Comparison of ENCODE assay signal across 1 cellular context in genomic region chr22:45090364-45090960, GRCh38.
TF ChIP-seq lines count a peak whose summit lies in the region.

No MANE protein-coding gene starts in this region.

TF ChIP-seq in GM23338, 12 proteins besides CTCF, POLR2A, EP300 and RAD21 (continued from another document):
- TF ChIP-seq ZNF462 (CRISPR knock-in tag; IDR thresholded peaks at IDR 0.05), result no peak
- TF ChIP-seq POLR2AphosphoS5 (IDR thresholded peaks at IDR 0.05; ENCODE audit: low read depth), result no peak
